Comparison of ENCODE assay signal across 19 cellular contexts in genomic region chr3:24258260-24258659, GRCh38.
DNase-seq lines count a peak whose midpoint lies in the region; ATAC-seq and TF ChIP-seq lines count a peak whose summit lies in the region.
"Had no signal": no experiment of that assay in that cellular context is flagged by ENCODE, and none has a peak within 500 bp of the region (broad histone marks: within the 10 kb centered on the region; RNA-seq: fewer than 3 reads in every experiment).

No MANE protein-coding gene starts in this region.

- no peak overlapping the region for H3K4me3 ChIP-seq in ascending aorta
- no peak overlapping the region for H3K4me3 ChIP-seq in right lobe of liver
- H3K4me3 ChIP-seq: A549, K562, Peyer's patch had no signal

- H3K27ac ChIP-seq in ascending aorta (peak overlapping the region; percentile 71 to 76), right lobe of liver (peak overlapping the region in 1 of 3 donors; percentile 47), temporal lobe (ENCODE audit: low read depth, low read length) (peak overlapping the region; percentile 1)
- H3K27ac ChIP-seq: A549, Peyer's patch had no signal

- intact Hi-C loops in ascending aorta (cut with DNase I) (loop anchor here (5.0 kb wide), 1 partner anchor 424 kb away; no protein-coding TSS in a partner anchor), right lobe of liver (cut with DNase I) (no loop called here), sciatic nerve (cut with DNase I) (no loop called here)

- H3K27me3 ChIP-seq in ascending aorta: no peaks in the 10 kb centered on the region
- no peaks in the 10 kb centered on the region for H3K27me3 ChIP-seq in right lobe of liver
- H3K27me3 ChIP-seq: Peyer's patch had no signal

- no peak for DNase-seq in ascending aorta (ENCODE audit: low spot score in 2 of 2)
- DNase-seq in right lobe of liver: peak in 1 of 3 donors; percentile 53
- no peak for DNase-seq in sciatic nerve (ENCODE audit: low spot score)
- no peak for DNase-seq in cerebellar cortex (ENCODE audit: low spot score)
- DNase-seq: DMS53, GDM1, NCI-H1092, NCI-H1436, NCI-H187 treated with DMSO at 0.1 percent for 48 hours, NCI-H226, NCI-H524 treated with DMSO at 0.1 percent for 48 hours, NCI-H82, Peyer's patch had no signal

- WGBS in right lobe of liver (ENCODE audit: insufficient coverage, low coverage, low lambda C conversion rate, missing lambda C conversion rate): 38% methylated on average over 4 of the region's 5 CpGs

- ATAC-seq in right lobe of liver (peak; percentile 32 to 82 (median 73)), sciatic nerve (peak; percentile 36), GM21723 (IDR thresholded peaks at IDR 0.05; ENCODE audit: unreplicated experiment) (no peak), GM21786 (IDR thresholded peaks at IDR 0.05; ENCODE audit: unreplicated experiment) (no peak), HG02840 (IDR thresholded peaks at IDR 0.05; ENCODE audit: low FRiP score, unreplicated experiment) (no peak)
- ATAC-seq: A549, K562 had no signal

- H3K4me1 ChIP-seq in ascending aorta: peaks cover 5 to 62% of the 10 kb centered on the region in 2 donors
- H3K4me1 ChIP-seq in right lobe of liver: peaks cover 0 to 27% (median 3%) of the 10 kb centered on the region in 4 donors
- H3K4me1 ChIP-seq: A549, Peyer's patch had no signal

- no peak for TF ChIP-seq POLR2A in right lobe of liver (IDR thresholded peaks at IDR 0.05)

- no peaks in the 10 kb centered on the region for H3K9me3 ChIP-seq in ascending aorta
- no peaks in the 10 kb centered on the region for H3K9me3 ChIP-seq in right lobe of liver
- H3K9me3 ChIP-seq: A549, Peyer's patch had no signal

- TF ChIP-seq CTCF in ascending aorta (IDR thresholded peaks at IDR 0.05) (no peak), right lobe of liver (IDR thresholded peaks at IDR 0.05) (no peak)

- H3K36me3 ChIP-seq in ascending aorta: no peaks in the 10 kb centered on the region
- H3K36me3 ChIP-seq in right lobe of liver: no peaks in the 10 kb centered on the region
- H3K36me3 ChIP-seq: Peyer's patch had no signal

Comparison
In these comparisons a context has a peak if more than half of its experiments do, and no peak if none do; other contexts are left out.
1. ATAC-seq: peak in right lobe of liver (4 of 4) and sciatic nerve (single experiment); none in GM21723 (single experiment), GM21786 (single experiment) and HG02840 (single experiment).